8 cellular contexts compared by ENCODE assay signal in the genomic region with DNA sequence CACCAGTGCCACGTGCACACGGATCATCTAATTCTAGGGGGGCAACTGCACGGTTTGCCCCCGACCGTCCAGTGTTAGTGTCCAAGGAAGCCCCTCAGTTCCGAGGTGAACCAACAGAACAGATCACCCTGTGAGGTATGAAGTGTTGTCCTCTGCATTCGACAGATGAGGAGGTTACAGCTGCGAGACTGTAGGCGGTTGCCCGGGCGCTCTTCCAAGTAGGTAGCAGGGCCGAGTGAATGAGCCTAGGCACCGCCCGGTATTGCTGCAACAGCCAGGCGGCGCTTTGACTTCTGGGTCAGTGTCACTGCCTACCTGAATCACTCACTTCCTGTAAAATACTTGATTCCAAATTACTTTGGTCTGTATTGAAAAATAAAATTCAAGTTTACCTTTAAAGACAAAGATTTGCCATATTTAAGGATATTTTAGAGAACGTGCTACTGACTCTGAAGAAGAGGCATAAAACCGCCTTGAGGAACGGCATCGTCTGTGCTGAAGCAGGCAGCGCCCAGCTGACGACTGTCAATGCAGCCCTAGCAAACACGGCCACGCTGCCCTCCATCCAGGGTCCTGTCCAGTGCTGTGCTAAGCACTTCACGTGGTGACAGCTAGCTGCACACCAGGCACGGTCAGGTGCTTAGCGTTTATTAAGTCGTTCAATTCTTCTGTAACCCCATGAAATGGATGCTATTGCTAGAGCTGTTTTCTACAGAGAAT. TPM values are rescaled to one million over a fixed set of nuclear protein-coding genes. Genes with fewer than 3 reads are reported as not detected.
DNase-seq lines count a peak whose midpoint lies in the region; ATAC-seq, FAIRE-seq and TF ChIP-seq lines count a peak whose summit lies in the region.

No MANE protein-coding gene starts in this region.

- ATAC-seq in left colon = peak; percentile 99
- ATAC-seq in GM18870 (IDR thresholded peaks at IDR 0.05; ENCODE audit: unreplicated experiment) = no peak
- no peak for ATAC-seq in HG03108 (IDR thresholded peaks at IDR 0.05; ENCODE audit: unreplicated experiment)

- H3K4me3 ChIP-seq in BLaER1 treated with 17β-estradiol and CSF1 and Interleukin-3, amounts not matched to agents 10 nM and 100 nM = no peak overlapping the region

- POLR2A ChIA-PET in HEK293T (lab: Yijun Ruan, JAX) = no interaction called here

- peaks cover 62 to 83% (median 80%) of the 10 kb centered on the region in 10 experiments for H3K4me1 ChIP-seq in BLaER1 treated with 17β-estradiol and CSF1 and Interleukin-3, amounts not matched to agents 10 nM and 100 nM

- 0 out of 22 replicates have a peak, but pooled peaks cover 0 to 6% (median 0%) of the 10 kb centered on the region in 11 experiments for H3K9me3 ChIP-seq in BLaER1 treated with 17β-estradiol and CSF1 and Interleukin-3, amounts not matched to agents 10 nM and 100 nM (replicated peaks in 1 of 11)

- H3K4me1 Mint-ChIP-seq in activated T-cell treated with anti-CD3 and anti-CD28 coated beads, Interleukin-2, amount 50 U/mL, for 24 hours (ENCODE audit: low read depth) = peaks cover 76% of the 10 kb centered on the region

- H3K9me3 Mint-ChIP-seq in activated T-cell treated with anti-CD3 and anti-CD28 coated beads, Interleukin-2, amount 50 U/mL, for 24 hours = peaks cover 5% of the 10 kb centered on the region

- H4K20me1 ChIP-seq in BLaER1 treated with 17β-estradiol and CSF1 and Interleukin-3, amounts not matched to agents 10 nM and 100 nM = no peaks in the 10 kb centered on the region

- H3K4me3 Mint-ChIP-seq in activated T-cell treated with anti-CD3 and anti-CD28 coated beads, Interleukin-2, amount 50 U/mL, for 24 hours = peak overlapping the region; percentile 45

- H3K27me3 Mint-ChIP-seq in activated T-cell treated with anti-CD3 and anti-CD28 coated beads, Interleukin-2, amount 50 U/mL, for 24 hours = no peaks in the 10 kb centered on the region

- H3K4me2 ChIP-seq in BLaER1 treated with 17β-estradiol and CSF1 and Interleukin-3, amounts not matched to agents 10 nM and 100 nM = peak overlapping the region; percentile 63 to 97 (median 86)

- H3K36me3 ChIP-seq in BLaER1 treated with 17β-estradiol and CSF1 and Interleukin-3, amounts not matched to agents 10 nM and 100 nM = no peaks in the 10 kb centered on the region

- H3K36me3 Mint-ChIP-seq in activated T-cell treated with anti-CD3 and anti-CD28 coated beads, Interleukin-2, amount 50 U/mL, for 24 hours (ENCODE audit: low read depth) = no peaks in the 10 kb centered on the region

- CTCF ChIA-PET in HEK293T (lab: Yijun Ruan, JAX) = no interaction called here

- H3K27me3 ChIP-seq in BLaER1 treated with 17β-estradiol and CSF1 and Interleukin-3, amounts not matched to agents 10 nM and 100 nM = no peaks in the 10 kb centered on the region; a peak in 1 of 22 replicates

- no peak for FAIRE-seq in frontal cortex (lab: Jason Lieb, UNC)

- peak; percentile 78 for DNase-seq in NCI-H1105 treated with DMSO at 0.1 percent for 48 hours (lab: John Stamatoyannopoulos, UW)
- DNase-seq in activated T-cell treated with anti-CD3 and anti-CD28 coated beads, Interleukin-2, amount 50 U/mL, for 24 hours = peak; percentile 59
- DNase-seq in left colon = peak; percentile 91 to 92
- no peak for DNase-seq in frontal cortex (ENCODE audit: low spot score in 2 of 2)
- DNase-seq in HEK293T (ENCODE audit: extremely low spot score) = no peak

- intact Hi-C loops in left colon (cut with DNase I, micrococcal nuclease) = no loop called here

- peak overlapping the region; percentile 75 for H3K27ac Mint-ChIP-seq in activated T-cell treated with anti-CD3 and anti-CD28 coated beads, Interleukin-2, amount 50 U/mL, for 24 hours

- H3K27ac ChIP-seq in BLaER1 treated with 17β-estradiol and CSF1 and Interleukin-3, amounts not matched to agents 10 nM and 100 nM = peak overlapping the region in 4 of 11 experiments; percentile 74 to 84 (median 82); a peak in 5 of 22 replicates

- H3K9ac ChIP-seq in BLaER1 treated with 17β-estradiol and CSF1 and Interleukin-3, amounts not matched to agents 10 nM and 100 nM = 0 out of 22 replicates have a peak overlapping the region, but pooled peaks of 1 of the 11 experiments have one; percentile 35

TF ChIP-seq in HEK293T, 16 proteins besides CTCF, POLR2A, EP300 and RAD21:
- no peak for TF ChIP-seq LEF1 (IDR thresholded peaks at IDR 0.05; ENCODE audit: borderline replicate concordance)
- TF ChIP-seq SUZ12 (IDR thresholded peaks at IDR 0.05) = no peak
- no peak for TF ChIP-seq HDGF (IDR thresholded peaks at IDR 0.05; ENCODE audit: borderline replicate concordance)
- no peak for TF ChIP-seq FOXK2 (IDR thresholded peaks at IDR 0.05)
- no peak for TF ChIP-seq ZNF384 (IDR thresholded peaks at IDR 0.05)
- TF ChIP-seq NFRKB (IDR thresholded peaks at IDR 0.05) = no peak
- TF ChIP-seq FOXA1 (IDR thresholded peaks at IDR 0.05) = no peak

RNA-seq across cellular contexts. Expression of a gene that starts 19.3 kb away (rescaled TPM):
- total RNA-seq in left colon = 1 to 10 TPM; 6.5 to 9.0 TPM
- 12.6 TPM for total RNA-seq in frontal cortex

RNA-seq across cellular contexts. Expression of a gene that starts 27.3 kb away (rescaled TPM):
- total RNA-seq in left colon (not detected), frontal cortex (not detected)

Comparison
In these comparisons a context has a peak if more than half of its experiments do, and no peak if none do; other contexts are left out.
1. DNase-seq: peak in NCI-H1105 treated with DMSO at 0.1 percent for 48 hours (single experiment), activated T-cell treated with anti-CD3 and anti-CD28 coated beads, Interleukin-2, amount 50 U/mL, for 24 hours (single experiment) and left colon (2 of 2); none in frontal cortex (0 of 2) and HEK293T (single experiment).